8 cellular contexts compared by ENCODE assay signal in the genomic region with DNA sequence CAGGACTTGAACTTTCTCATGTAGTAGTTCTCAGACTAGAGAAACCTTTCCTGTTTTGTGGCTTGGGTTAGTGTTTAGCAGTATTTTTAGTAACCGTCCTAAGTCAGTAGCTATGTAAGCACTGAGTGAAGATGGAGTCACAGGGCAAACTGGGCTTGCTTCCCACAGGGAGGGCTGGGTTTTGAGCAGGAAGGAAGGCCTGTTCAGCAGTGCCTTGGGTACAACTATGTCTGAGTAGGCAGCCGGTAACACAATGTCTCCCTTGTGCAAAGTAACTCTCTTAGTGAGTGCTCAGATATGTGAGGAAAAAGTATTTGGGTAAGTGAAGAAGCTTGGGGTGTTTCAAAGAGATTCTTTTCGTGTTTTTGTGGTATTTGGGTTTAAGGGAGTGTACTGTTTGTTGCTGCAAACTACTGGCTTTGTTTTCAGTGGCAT.
A peak's percentile ranks its signal among the peaks of the same experiment; 100 is the strongest.
DNase-seq lines count a peak whose midpoint lies in the region; ATAC-seq and TF ChIP-seq lines count a peak whose summit lies in the region.

No MANE protein-coding gene starts in this region.

- ATAC-seq in HG03432 (IDR thresholded peaks at IDR 0.05; ENCODE audit: unreplicated experiment) (peak; percentile 58), HG03025 (IDR thresholded peaks at IDR 0.05; ENCODE audit: low FRiP score, unreplicated experiment) (no peak)
- peak; percentile 75 to 85 for ATAC-seq in naive thymus-derived CD8-positive, alpha-beta T cell

- peak overlapping the region; percentile 3 for H3K4me3 Mint-ChIP-seq in activated CD4-positive, alpha-beta memory T cell treated with anti-CD3 and anti-CD28 coated beads for 36 hours
- peak overlapping the region; percentile 31 to 80 (median 62) for H3K4me3 Mint-ChIP-seq in naive thymus-derived CD8-positive, alpha-beta T cell

- CTCF ChIA-PET in activated CD4-positive, alpha-beta memory T cell treated with anti-CD3 and anti-CD28 coated beads for 36 hours (lab: Charles Lee) = interaction anchor here (0.6 to 1.9 kb wide), 5 partner anchors 49 to 113 kb away, joined by 3 to 7 read pairs (median 4); no protein-coding TSS in a partner anchor

- peak overlapping the region; percentile 77 for H3K27ac Mint-ChIP-seq in activated CD4-positive, alpha-beta memory T cell treated with anti-CD3 and anti-CD28 coated beads for 36 hours
- peak overlapping the region; percentile 76 to 90 (median 84) for H3K27ac Mint-ChIP-seq in naive thymus-derived CD8-positive, alpha-beta T cell

- H3K9me3 Mint-ChIP-seq in activated CD4-positive, alpha-beta memory T cell treated with anti-CD3 and anti-CD28 coated beads for 36 hours = peaks cover 23% of the 10 kb centered on the region
- H3K9me3 Mint-ChIP-seq in naive thymus-derived CD8-positive, alpha-beta T cell = peaks cover 0 to 24% (median 16%) of the 10 kb centered on the region in 9 donors

- H3K4me1 Mint-ChIP-seq in activated CD4-positive, alpha-beta memory T cell treated with anti-CD3 and anti-CD28 coated beads for 36 hours (ENCODE audit: low read depth) = peaks cover 36% of the 10 kb centered on the region
- peaks cover 25 to 69% (median 61%) of the 10 kb centered on the region in 4 donors for H3K4me1 Mint-ChIP-seq in naive thymus-derived CD8-positive, alpha-beta T cell

- H3K4me3 ChIP-seq in fibroblast of the aortic adventitia (ENCODE audit: low read depth, low read length) = peak overlapping the region; percentile 49

- intact Hi-C loops in activated CD4-positive, alpha-beta memory T cell treated with anti-CD3 and anti-CD28 coated beads for 36 hours (cut with micrococcal nuclease) = no loop called here

- DNase-seq in GM03348 (ENCODE audit: low spot score) (peak; percentile 85), fibroblast of the aortic adventitia (ENCODE audit: low read depth) (peak; percentile 96), SIG-M5 (lab: John Stamatoyannopoulos, UW) (no peak)
- DNase-seq in activated CD4-positive, alpha-beta memory T cell treated with anti-CD3 and anti-CD28 coated beads for 36 hours = peak; percentile 27
- peak in 5 of 10 donors; percentile 2 to 26 (median 17) for DNase-seq in naive thymus-derived CD8-positive, alpha-beta T cell
- no peak for DNase-seq in stimulated activated CD4-positive, alpha-beta T cell treated with anti-CD3 and anti-CD28 coated beads, Interleukin-4, amount 100 ng/mL, for 1 hour

- POLR2A ChIA-PET in activated CD4-positive, alpha-beta memory T cell treated with anti-CD3 and anti-CD28 coated beads for 36 hours (lab: Charles Lee) = no interaction called here
- POLR2A ChIA-PET in naive thymus-derived CD8-positive, alpha-beta T cell (lab: Charles Lee) = no interaction called here

- H3K27me3 Mint-ChIP-seq in activated CD4-positive, alpha-beta memory T cell treated with anti-CD3 and anti-CD28 coated beads for 36 hours = no peaks in the 10 kb centered on the region
- no peaks in the 10 kb centered on the region for H3K27me3 Mint-ChIP-seq in naive thymus-derived CD8-positive, alpha-beta T cell

- H3K36me3 Mint-ChIP-seq in activated CD4-positive, alpha-beta memory T cell treated with anti-CD3 and anti-CD28 coated beads for 36 hours = peaks cover 39% of the 10 kb centered on the region
- H3K36me3 Mint-ChIP-seq in naive thymus-derived CD8-positive, alpha-beta T cell = peaks cover 26 to 66% (median 38%) of the 10 kb centered on the region in 3 donors

- TF ChIP-seq CTCF in fibroblast of the aortic adventitia (IDR thresholded peaks at IDR 0.05; ENCODE audit: insufficient read depth, low read length) = no peak

Comparison
In these comparisons a context has a peak if more than half of its experiments do, and no peak if none do; other contexts are left out.
1. DNase-seq: peak in GM03348 (single experiment), activated CD4-positive, alpha-beta memory T cell treated with anti-CD3 and anti-CD28 coated beads for 36 hours (single experiment) and fibroblast of the aortic adventitia (single experiment); none in stimulated activated CD4-positive, alpha-beta T cell treated with anti-CD3 and anti-CD28 coated beads, Interleukin-4, amount 100 ng/mL, for 1 hour (single experiment) and SIG-M5 (single experiment).